ENCODE assay signal across 1 cellular context in the genomic region with DNA sequence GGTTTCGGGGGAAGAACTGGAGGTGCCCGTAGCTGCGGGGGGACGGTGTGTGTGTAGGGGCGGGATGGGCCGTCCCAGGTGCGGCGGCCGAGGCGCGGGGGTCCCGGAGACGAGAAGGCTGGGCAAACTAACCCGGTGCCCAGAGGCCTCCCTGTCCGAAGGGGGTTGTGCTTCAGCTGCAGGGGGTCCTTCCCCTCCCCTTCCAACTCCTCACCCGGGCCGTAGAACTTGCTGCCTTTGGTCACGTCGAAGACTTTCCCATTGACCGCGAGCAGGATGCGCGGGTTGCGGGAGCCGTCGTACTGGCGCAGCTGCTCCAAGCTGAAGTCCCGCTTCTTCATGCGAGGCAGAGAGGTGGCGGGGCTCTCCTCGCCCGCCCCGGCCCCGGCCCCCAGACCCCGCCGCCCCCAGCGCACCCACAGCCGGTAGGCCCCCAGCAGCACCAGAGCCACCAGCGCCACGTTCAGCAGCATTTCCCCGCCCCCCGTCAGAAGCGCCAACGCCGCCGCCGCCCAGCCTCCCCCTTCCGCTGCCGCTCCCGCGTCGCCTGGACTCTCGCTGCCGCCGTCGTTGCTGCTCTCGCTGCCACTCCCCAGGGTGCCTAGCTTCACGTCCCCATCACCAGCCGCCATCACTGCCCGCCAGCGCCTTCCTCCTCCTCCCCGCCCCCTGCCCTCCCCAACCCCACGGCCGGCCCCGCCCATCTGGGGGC.
A peak's percentile ranks its signal among the peaks of the same experiment; 100 is the strongest.
TF ChIP-seq lines count a peak whose summit lies in the region.

TSS of gene PGRMC2 (minus strand) at position 655 of the 712 bp plus-strand sequence. CDS start at position 632, 23 bp downstream.

TF ChIP-seq in A549, 52 proteins besides CTCF, POLR2A, EP300 and RAD21 (continued from another document):
- 0 out of 3 replicates have a peak, but pooled peaks have one; percentile 12 for TF ChIP-seq BCL3 (IDR thresholded peaks at IDR 0.05)
